Comparison of ENCODE assay signal across 31 cellular contexts in the genomic region with DNA sequence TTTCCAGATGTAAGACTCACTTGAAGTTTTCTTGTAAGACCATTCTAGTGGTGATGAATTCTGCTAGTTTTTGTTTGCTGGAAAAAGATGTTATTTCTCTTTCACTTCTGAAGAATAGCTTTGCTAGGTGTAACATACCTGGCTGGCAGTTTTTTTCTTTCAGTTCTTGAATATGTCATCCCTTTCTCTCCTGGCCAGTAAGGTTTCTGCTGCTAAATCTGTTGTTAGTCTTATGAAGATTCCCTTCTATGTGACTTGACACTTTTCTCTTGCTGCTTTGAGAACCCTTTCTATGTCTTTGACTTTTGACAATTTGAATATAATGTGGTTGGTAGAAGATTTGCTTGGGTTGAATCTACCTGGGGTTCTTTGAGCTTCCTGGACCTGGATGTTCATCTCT.
"Had no signal": no experiment of that assay in that cellular context is flagged by ENCODE, and none has a peak within 500 bp of the region (broad histone marks: within the 10 kb centered on the region; RNA-seq: fewer than 3 reads in every experiment).

No MANE protein-coding gene starts in this region.

- ATAC-seq: activated naive CD4-positive, alpha-beta T cell treated with anti-CD3 and anti-CD28 coated beads, Interleukin-2, amount 50 U/mL, for 72 hours; activated naive CD8-positive, alpha-beta T cell treated with anti-CD3 and anti-CD28 coated beads, Interleukin-2, amount 50 U/mL, for 24 hours; activated T-cell treated with anti-CD3 and anti-CD28 coated beads, Interleukin-2, amount 50 U/mL, for 4 hours; activated T-cell treated with anti-CD3 and anti-CD28 coated beads, Interleukin-2, amount 50 U/mL, for 72 hours; activated T-helper 17 cell treated with anti-CD3 and anti-CD28 coated beads, Interleukin-2, amount 50 U/mL, for 72 hours; body of pancreas had no signal

- H3K4me3 ChIP-seq: adrenal gland, ascending aorta, body of pancreas, breast epithelium, cardiac muscle cell had no signal

- H3K27me3 ChIP-seq: adrenal gland, ascending aorta, body of pancreas, brain microvascular endothelial cell, breast epithelium, cardiac muscle cell had no signal

- H3K4me1 ChIP-seq: adrenal gland, ascending aorta, body of pancreas, breast epithelium had no signal

- H3K36me3 ChIP-seq: adrenal gland, ascending aorta, brain microvascular endothelial cell, breast epithelium, cardiac muscle cell had no signal

- H3K27ac ChIP-seq: adrenal gland, ascending aorta, body of pancreas, brain microvascular endothelial cell, breast epithelium, cardiac muscle cell had no signal

- H3K9me3 ChIP-seq: adrenal gland, body of pancreas had no signal

- DNase-seq: activated effector memory CD4-positive, alpha-beta T cell treated with anti-CD3 and anti-CD28 coated beads, Interleukin-2, amount 50 U/mL, for 16 hours; activated effector memory CD4-positive, alpha-beta T cell treated with Interleukin-2 at 50 U/mL for 16 hours; activated gamma-delta T cell; activated gamma-delta T cell treated with Interleukin-2 at 50 U/mL for 16 hours; activated naive CD4-positive, alpha-beta T cell; activated naive CD4-positive, alpha-beta T cell treated with anti-CD3 and anti-CD28 coated beads for 36 hours; activated naive CD4-positive, alpha-beta T cell treated with anti-CD3 and anti-CD28 coated beads, Interleukin-2, amount 10 ng/mL, durations not matched to agents 7 days and 5 days; activated naive CD4-positive, alpha-beta T cell treated with anti-CD3 and anti-CD28 coated beads, Interleukin-2, amount 50 U/mL, for 16 hours; activated naive CD4-positive, alpha-beta T cell treated with Interleukin-2 at 50 U/mL for 16 hours; activated naive CD8-positive, alpha-beta T cell treated with anti-CD3 and anti-CD28 coated beads for 36 hours; activated naive CD8-positive, alpha-beta T cell treated with anti-CD3 and anti-CD28 coated beads, Interleukin-2, amount 10 ng/mL, durations not matched to agents 7 days and 5 days; activated naive CD8-positive, alpha-beta T cell treated with anti-CD3 and anti-CD28 coated beads, Interleukin-2, amount 50 U/mL, for 24 hours; activated T-cell treated with anti-CD3 and anti-CD28 coated beads, Interleukin-2, amount 50 U/mL, for 24 hours; activated T-cell treated with anti-CD3 and anti-CD28 coated beads, Interleukin-2, amount 50 U/mL, for 4 hours; activated T-cell treated with anti-CD3 and anti-CD28 coated beads, Interleukin-2, amount 50 U/mL, for 48 hours; activated T-cell treated with anti-CD3 and anti-CD28 coated beads, Interleukin-2, amount 50 U/mL, for 72 hours; adrenal gland; amniotic stem cell; amygdala; anterior cingulate cortex; aorta; body of pancreas; brain microvascular endothelial cell; caudate nucleus; central memory CD4-positive, alpha-beta T cell; cerebellar nuclear complex had no signal
